Comparison of ENCODE assay signal across 19 cellular contexts in genomic region chr1:2969870-2970291, GRCh38. TPM values are rescaled to one million over a fixed set of nuclear protein-coding genes. Genes with fewer than 3 reads are reported as not detected.
DNase-seq lines count a peak whose midpoint lies in the region; ATAC-seq lines count a peak whose summit lies in the region.
"Had no signal": no experiment of that assay in that cellular context is flagged by ENCODE, and none has a peak within 500 bp of the region (broad histone marks: within the 10 kb centered on the region; RNA-seq: fewer than 3 reads in every experiment).

No MANE protein-coding gene starts in this region.

- H4K20me1 ChIP-seq in BLaER1, result peaks cover 50% of the 10 kb centered on the region

- DNase-seq in MV-4-11 (lab: John Stamatoyannopoulos, UW), result peak; percentile 33
- DNase-seq in posterior vena cava (ENCODE audit: low spot score), result peak; percentile 47
- DNase-seq in NCI-H146 (lab: John Stamatoyannopoulos, UW), result no peak
- DNase-seq in iPS-NIHi7 (ENCODE audit: extremely low spot score), result no peak
- DNase-seq in KBM-7, result no peak
- DNase-seq: ACHN; CD4-positive, alpha-beta memory T cell; GF-D8; NCI-H1436 treated with DMSO at 0.1 percent for 48 hours; NCI-H2081 treated with DMSO at 0.1 percent for 48 hours; NCI-H226; NCI-H526; PC-9; SHP77 had no signal

- intact Hi-C loops in posterior vena cava (cut with DNase I), result no loop called here

- no peak for ATAC-seq in GM19351 (IDR thresholded peaks at IDR 0.05; ENCODE audit: unreplicated experiment)
- ATAC-seq: HCT116 had no signal

- peak overlapping the region; percentile 63 for H3K4me2 ChIP-seq in BLaER1
- H3K4me2 ChIP-seq: PC-9 had no signal

- H3K4me1 ChIP-seq in BLaER1, result peaks cover 37% of the 10 kb centered on the region

- no peaks in the 10 kb centered on the region for H3K36me3 ChIP-seq in BLaER1

- no peak overlapping the region for H3K9ac ChIP-seq in BLaER1

- in situ Hi-C loops in KBM-7 (cut with MboI; ENCODE audit: low pct_unique_long_range_greater_than_20kb, low sequenced_read_pairs), result no loop called here

- peaks cover 57% of the 10 kb centered on the region for H3K27me3 ChIP-seq in BLaER1

- no peak overlapping the region for H3K4me3 ChIP-seq in BLaER1
- H3K4me3 ChIP-seq: PC-9 had no signal

- H3K9me3 ChIP-seq in BLaER1, result no peaks in the 10 kb centered on the region

- H3K27ac ChIP-seq in BLaER1 (no peak overlapping the region), cingulate gyrus (ENCODE audit: low read depth, low read length) (peak overlapping the region; percentile 89)
- H3K27ac ChIP-seq: PC-9 had no signal

RNA-seq across cellular contexts. Expression of gene ACTRT2, which starts 51.4 kb away (rescaled TPM):
- not detected for total RNA-seq in posterior vena cava
- total RNA-seq: CD4-positive, alpha-beta memory T cell; HT-29; PC-9 had no signal

Comparison
In these comparisons a context has a peak if more than half of its experiments do, and no peak if none do; other contexts are left out.
1. DNase-seq: peak in MV-4-11 (single experiment) and posterior vena cava (single experiment); none in NCI-H146 (single experiment), iPS-NIHi7 (single experiment) and KBM-7 (single experiment).